In genomic region chr3:98731720-98732238, GRCh38 we compare ENCODE assay signal across 9 cellular contexts. TPM values are rescaled to one million over a fixed set of nuclear protein-coding genes. Genes with fewer than 3 reads are reported as not detected.
DNase-seq lines count a peak whose midpoint lies in the region; ATAC-seq, FAIRE-seq and TF ChIP-seq lines count a peak whose summit lies in the region.
"Had no signal": no experiment of that assay in that cellular context is flagged by ENCODE, and none has a peak within 500 bp of the region (broad histone marks: within the 10 kb centered on the region; RNA-seq: fewer than 3 reads in every experiment).

No MANE protein-coding gene starts in this region.

- H3K79me2 ChIP-seq in HCT116 (ENCODE audit: insufficient read depth, low read length) = peaks cover 17% of the 10 kb centered on the region; the same call in 1 of the 2 replicates

- peak overlapping the region; percentile 76 for H3K9ac ChIP-seq in HCT116 (ENCODE audit: low read length)

- H3K27me3 ChIP-seq in HCT116 (ENCODE audit: insufficient read depth, low read length) (no peaks in the 10 kb centered on the region), gastrocnemius medialis (no peaks in the 10 kb centered on the region)

- no peaks in the 10 kb centered on the region for H3K9me3 Mint-ChIP-seq in WTC11

- no peak for FAIRE-seq in frontal cortex (lab: Jason Lieb, UNC)
- FAIRE-seq: colon had no signal

- H3K27me3 Mint-ChIP-seq in WTC11 (ENCODE audit: low read depth) = peaks cover 44% of the 10 kb centered on the region

- H3K27ac Mint-ChIP-seq in WTC11 = peak overlapping the region; percentile 74; the same call in 1 of the 2 replicates

- TF ChIP-seq CTCF in HCT116 (IDR thresholded peaks at IDR 0.05 in 2 of 3, conservative IDR thresholded peaks at IDR 0.05 in 1 of 3; ENCODE audit: borderline replicate concordance in 1 of 3, insufficient read depth in 1 of 3, low read depth in 2 of 3, low read length in 2 of 3) (no peak), WTC11 (IDR thresholded peaks at IDR 0.05) (no peak), gastrocnemius medialis (IDR thresholded peaks at IDR 0.05 in 4 of 5, conservative IDR thresholded peaks at IDR 0.05 in 1 of 5) (no peak)

- peak overlapping the region; percentile 92 for H3K4me2 ChIP-seq in HCT116 (ENCODE audit: low read length)

- H3K4me3 ChIP-seq in HCT116 (replicated peaks in 1 of 2; ENCODE audit: low read depth in 1 of 2, low read length in 2 of 2) (peak overlapping the region; percentile 76 to 82), gastrocnemius medialis (peak overlapping the region; percentile 77 to 97 (median 83))

- H3K36me3 Mint-ChIP-seq in WTC11 = no peaks in the 10 kb centered on the region

- H3K9me3 ChIP-seq in HCT116 (ENCODE audit: control insufficient read depth in 1 of 2, insufficient read depth in 1 of 2, low read depth in 1 of 2, low read length in 2 of 2) = no peaks in the 10 kb centered on the region
- H3K9me3 ChIP-seq in gastrocnemius medialis = no peaks in the 10 kb centered on the region

- ATAC-seq in HCT116 (no peak), WTC11 (no peak), gastrocnemius medialis (no peak), HG02970 (IDR thresholded peaks at IDR 0.05; ENCODE audit: low FRiP score, unreplicated experiment) (no peak)

- no peaks in the 10 kb centered on the region for H4K20me1 ChIP-seq in HCT116 (ENCODE audit: insufficient read depth)

- no peak for DNase-seq in HCT116 (ENCODE audit: low read depth, low spot score)
- no peak for DNase-seq in WTC11 (ENCODE audit: low spot score)
- peak; percentile 33 for DNase-seq in globus pallidus (ENCODE audit: low spot score)
- no peak for DNase-seq in gastrocnemius medialis
- DNase-seq in AG20443 (ENCODE audit: low spot score) = no peak
- no peak for DNase-seq in frontal cortex (ENCODE audit: low spot score in 2 of 2)
- DNase-seq in islet precursor cell = no peak

- in situ Hi-C loops in gastrocnemius medialis (cut with MboI; ENCODE audit: low sequenced_read_pairs in 4 of 4) = no loop called here

- peaks cover 8 to 18% of the 10 kb centered on the region in 2 experiments for H3K4me1 ChIP-seq in HCT116 (ENCODE audit: control insufficient read depth in 1 of 2, insufficient read depth in 2 of 2, low read length in 2 of 2)
- peaks cover 7 to 10% of the 10 kb centered on the region in 2 donors for H3K4me1 ChIP-seq in gastrocnemius medialis

- H3K27ac ChIP-seq in HCT116 (ENCODE audit: low read depth, low read length) (peak overlapping the region; percentile 83), gastrocnemius medialis (peak overlapping the region; percentile 77 to 90 (median 82))

- CTCF ChIA-PET in HCT116 (lab: Charles Lee) (interaction anchor here (0.6 to 0.8 kb wide), 2 partner anchors 129 to 768 kb away, joined by 3 to 4 read pairs; no protein-coding TSS in a partner anchor), WTC11 (lab: Charles Lee) (interaction anchor here (0.6 to 1.2 kb wide), 4 partner anchors 74 to 130 kb away, joined by 3 to 4 read pairs (median 3); no protein-coding TSS in a partner anchor)

- 0 out of 2 replicates have a peak, but pooled peaks have one; percentile 2 for TF ChIP-seq RAD21 in HCT116 (IDR thresholded peaks at IDR 0.05; ENCODE audit: low read depth)

- peaks cover 40% of the 10 kb centered on the region for H3K4me1 Mint-ChIP-seq in WTC11

- peak overlapping the region; percentile 75 for H3K4me3 Mint-ChIP-seq in WTC11

- TF ChIP-seq POLR2A in HCT116 (IDR thresholded peaks at IDR 0.05; ENCODE audit: borderline replicate concordance, extremely low read depth, insufficient read depth, insufficient read length) (no peak), gastrocnemius medialis (IDR thresholded peaks at IDR 0.05) (no peak)

- H3K36me3 ChIP-seq in HCT116 (ENCODE audit: control insufficient read depth in 1 of 2, insufficient read depth in 2 of 2, low read length in 2 of 2) = no peaks in the 10 kb centered on the region
- no peaks in the 10 kb centered on the region for H3K36me3 ChIP-seq in gastrocnemius medialis

- POLR2A ChIA-PET in HCT116 (lab: Charles Lee) (interaction anchor here (0.6 to 3.0 kb wide), 6 partner anchors 10 to 986 kb away, joined by 3 to 16 read pairs (median 4); no protein-coding TSS in a partner anchor), WTC11 (lab: Charles Lee) (no interaction called here)

- no peaks in the 10 kb centered on the region for H3K9me2 ChIP-seq in HCT116 (ENCODE audit: insufficient read depth)

- RAD21 ChIA-PET in HCT116 (lab: Charles Lee; ENCODE audit: low non-redundant PET in 1 of 2, low total read pairs in 2 of 2, uncharacterized antibody in 2 of 2, unreplicated experiment in 2 of 2) = no interaction called here

- intact Hi-C loops in HCT116 (cut with micrococcal nuclease) (no loop called here), gastrocnemius medialis (cut with DNase I; ENCODE audit: low total_unique reads) (loop anchor here (10.0 kb wide), 1 partner anchor 137 kb away; the partner anchor contains the start of gene CPOX)

- BruUV-seq in HCT116 (replicated peaks; lab: Mats Ljungman, UMichigan) = no TSS peak

- H2AFZ ChIP-seq in HCT116 (ENCODE audit: low read depth, low read length, poor library complexity, severe bottlenecking) = peak overlapping the region; percentile 84

TF ChIP-seq in HCT116, 20 proteins besides CTCF, POLR2A, EP300 and RAD21:
- TF ChIP-seq FOSL1 (IDR thresholded peaks at IDR 0.05; ENCODE audit: low read depth) (no peak), MAX (IDR thresholded peaks at IDR 0.05) (peak; percentile 5; the same call in 1 of the 2 replicates)
TF ChIP-seq in HCT116: peak in this region for 1.

TF ChIP-seq in WTC11, 78 proteins besides CTCF, POLR2A, EP300 and RAD21 (continues in another document):
- TF ChIP-seq EMX1 (CRISPR knock-in tag; IDR thresholded peaks at IDR 0.05) = no peak
- TF ChIP-seq TEAD1 (CRISPR knock-in tag; IDR thresholded peaks at IDR 0.05) = no peak
- no peak for TF ChIP-seq ZNF121 (CRISPR knock-in tag; IDR thresholded peaks at IDR 0.05)
- no peak for TF ChIP-seq ZNF416 (CRISPR knock-in tag; IDR thresholded peaks at IDR 0.05)
- no peak for TF ChIP-seq PRRX2 (CRISPR knock-in tag; IDR thresholded peaks at IDR 0.05)
- no peak for TF ChIP-seq USF2 (CRISPR knock-in tag; IDR thresholded peaks at IDR 0.05)
- no peak for TF ChIP-seq IRF1 (CRISPR knock-in tag; IDR thresholded peaks at IDR 0.05)
- TF ChIP-seq MYBL2 (CRISPR knock-in tag; IDR thresholded peaks at IDR 0.05) = no peak
- no peak for TF ChIP-seq USF1 (CRISPR knock-in tag; IDR thresholded peaks at IDR 0.05)
- no peak for TF ChIP-seq ELF4 (CRISPR knock-in tag; IDR thresholded peaks at IDR 0.05; ENCODE audit: low read depth)
- TF ChIP-seq SOX15 (CRISPR knock-in tag; IDR thresholded peaks at IDR 0.05) = no peak
- TF ChIP-seq NFATC4 (CRISPR knock-in tag; IDR thresholded peaks at IDR 0.05) = no peak
- no peak for TF ChIP-seq ZSCAN18 (CRISPR knock-in tag; IDR thresholded peaks at IDR 0.05)
- no peak for TF ChIP-seq JAZF1 (CRISPR knock-in tag; IDR thresholded peaks at IDR 0.05)
- no peak for TF ChIP-seq HMGXB4 (CRISPR knock-in tag; IDR thresholded peaks at IDR 0.05)
- TF ChIP-seq TCF7 (CRISPR knock-in tag; IDR thresholded peaks at IDR 0.05; ENCODE audit: low read depth) = no peak

RNA-seq across cellular contexts. Expression of gene ST3GAL6, which starts 31.4 kb away (rescaled TPM):
- total RNA-seq in HCT116 (2021; ENCODE audit: unreplicated experiment) (10.6 TPM), WTC11 (2021) (8.1 to 8.7 TPM (median 8.3 TPM) in 3 replicates), gastrocnemius medialis (10 to 100 TPM in 2 of 4 donors, 1 to 10 TPM in 2; 7.4 to 15.0 (median 11.3) TPM), frontal cortex (18.3 TPM)
- polyA plus RNA-seq in HCT116 (2012) = 2.1 and 3.6 TPM in 2 replicates

Comparison
In these comparisons a context has a peak if more than half of its experiments do, and no peak if none do; other contexts are left out.
1. Of the 4 proteins assayed by ChIP-seq in both WTC11 and HCT116: peak only in WTC11: none; only in HCT116: MAX; in both: none; in neither: 3.